19 cellular contexts compared by ENCODE assay signal in the genomic region with DNA sequence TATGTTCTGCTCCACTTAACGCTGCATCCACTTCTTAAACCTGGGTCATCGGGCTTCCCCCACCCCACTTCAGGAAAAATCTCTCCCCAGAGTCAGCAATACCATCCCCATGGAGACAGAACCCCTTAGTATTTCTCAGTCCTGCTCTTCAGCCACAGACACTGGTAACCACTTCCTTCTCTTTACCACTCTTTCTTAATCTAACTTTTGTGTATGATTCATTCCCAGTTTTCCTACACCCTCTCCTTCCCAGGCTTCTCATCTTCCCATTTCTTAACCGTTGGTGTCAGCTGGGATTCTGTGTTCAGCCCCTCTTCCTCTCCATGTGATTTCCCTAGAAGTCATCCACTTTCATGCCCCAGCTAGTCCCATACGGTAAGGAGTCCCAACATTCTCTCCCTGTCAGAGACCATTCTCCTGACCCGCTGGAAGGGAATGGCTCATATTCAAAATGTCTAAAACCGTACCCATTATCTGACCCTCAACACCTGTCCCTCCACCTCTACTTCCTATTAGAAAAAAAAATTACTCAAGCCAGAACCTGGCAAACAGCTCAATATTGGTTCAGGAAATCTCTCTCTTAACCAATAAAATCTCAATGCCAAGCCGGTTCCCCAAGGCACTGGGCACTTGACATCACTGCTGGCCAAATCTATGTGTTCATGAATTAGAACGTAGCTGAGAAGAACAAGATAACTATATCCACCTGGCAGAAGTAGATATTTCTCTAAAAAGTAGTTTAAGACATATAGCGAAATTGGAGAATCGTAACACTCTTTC.
DNase-seq lines count a peak whose midpoint lies in the region; ATAC-seq and TF ChIP-seq lines count a peak whose summit lies in the region.
"Had no signal": no experiment of that assay in that cellular context is flagged by ENCODE, and none has a peak within 500 bp of the region (broad histone marks: within the 10 kb centered on the region; RNA-seq: fewer than 3 reads in every experiment).

No MANE protein-coding gene starts in this region.

- no peaks in the 10 kb centered on the region for H3K27me3 Mint-ChIP-seq in chondrocyte (ENCODE audit: low read depth)

- DNase-seq in ELR (ENCODE audit: low read depth): peak; percentile 26
- peak; percentile 59 for DNase-seq in MV-4-11 (lab: John Stamatoyannopoulos, UW)
- no peak for DNase-seq in chondrocyte (ENCODE audit: low spot score)
- peak; percentile 53 for DNase-seq in skeletal muscle cell (ENCODE audit: low read depth)
- DNase-seq in SIG-M5 treated with dmso at 0.1 percent for 504 hours (lab: John Stamatoyannopoulos, UW; ENCODE audit: unreplicated experiment): no peak
- DNase-seq: activated CD4-positive, alpha-beta T cell treated with anti-CD3 and anti-CD28 coated beads, Interleukin-2, amount 50 U/mL, for 48 hours; activated T-cell treated with anti-CD3 and anti-CD28 coated beads, Interleukin-2, amount 50 U/mL, for 4 hours; CD4-positive, alpha-beta T cell; colonic mucosa; glutamatergic neuron; H7; immature natural killer cell; NCI-H1417; NCI-H510A treated with DMSO at 0.1 percent for 48 hours; stimulated activated CD4-positive, alpha-beta T cell treated with anti-CD3 and anti-CD28 coated beads, Interleukin-2, amount 100 ng/mL, for 24 hours had no signal

- no peak for ATAC-seq in HG03354 (IDR thresholded peaks at IDR 0.05; ENCODE audit: poor library complexity, severe bottlenecking, unreplicated experiment)
- ATAC-seq in GM18858 (IDR thresholded peaks at IDR 0.05; ENCODE audit: unreplicated experiment): no peak
- ATAC-seq: activated T-cell treated with anti-CD3 and anti-CD28 coated beads, Interleukin-2, amount 50 U/mL, for 4 hours had no signal

- H3K27ac Mint-ChIP-seq in chondrocyte (ENCODE audit: unreplicated experiment): peak overlapping the region; percentile 68
- H3K27ac Mint-ChIP-seq: CD4-positive, alpha-beta T cell; immature natural killer cell; memory B cell had no signal

- no peak overlapping the region for H3K4me3 Mint-ChIP-seq in chondrocyte (ENCODE audit: unreplicated experiment)
- H3K4me3 Mint-ChIP-seq: activated T-cell treated with anti-CD3 and anti-CD28 coated beads, Interleukin-2, amount 50 U/mL, for 4 hours; CD4-positive, alpha-beta T cell; immature natural killer cell; memory B cell had no signal

- peaks cover 49% of the 10 kb centered on the region for H3K4me1 Mint-ChIP-seq in chondrocyte (ENCODE audit: low read depth)
- H3K4me1 Mint-ChIP-seq: immature natural killer cell, memory B cell had no signal

- H3K9me3 Mint-ChIP-seq in chondrocyte (ENCODE audit: low read depth): no peaks in the 10 kb centered on the region
- H3K9me3 Mint-ChIP-seq: activated T-cell treated with anti-CD3 and anti-CD28 coated beads, Interleukin-2, amount 50 U/mL, for 4 hours; CD4-positive, alpha-beta T cell had no signal

- H3K4me3 ChIP-seq in skeletal muscle cell (ENCODE audit: low read depth, low read length): no peak overlapping the region
- H3K4me3 ChIP-seq: colonic mucosa, right atrium auricular region had no signal

- H3K36me3 Mint-ChIP-seq in chondrocyte (ENCODE audit: low read depth): peaks cover 23% of the 10 kb centered on the region
- H3K36me3 Mint-ChIP-seq: immature natural killer cell, memory B cell had no signal

- TF ChIP-seq CTCF in chondrocyte (IDR thresholded peaks at IDR 0.05): no peak

Comparison
In these comparisons a context has a peak if more than half of its experiments do, and no peak if none do; other contexts are left out.
1. DNase-seq: peak in ELR (single experiment), MV-4-11 (single experiment) and skeletal muscle cell (single experiment); none in chondrocyte (single experiment) and SIG-M5 treated with dmso at 0.1 percent for 504 hours (single experiment).